In the genomic region with DNA sequence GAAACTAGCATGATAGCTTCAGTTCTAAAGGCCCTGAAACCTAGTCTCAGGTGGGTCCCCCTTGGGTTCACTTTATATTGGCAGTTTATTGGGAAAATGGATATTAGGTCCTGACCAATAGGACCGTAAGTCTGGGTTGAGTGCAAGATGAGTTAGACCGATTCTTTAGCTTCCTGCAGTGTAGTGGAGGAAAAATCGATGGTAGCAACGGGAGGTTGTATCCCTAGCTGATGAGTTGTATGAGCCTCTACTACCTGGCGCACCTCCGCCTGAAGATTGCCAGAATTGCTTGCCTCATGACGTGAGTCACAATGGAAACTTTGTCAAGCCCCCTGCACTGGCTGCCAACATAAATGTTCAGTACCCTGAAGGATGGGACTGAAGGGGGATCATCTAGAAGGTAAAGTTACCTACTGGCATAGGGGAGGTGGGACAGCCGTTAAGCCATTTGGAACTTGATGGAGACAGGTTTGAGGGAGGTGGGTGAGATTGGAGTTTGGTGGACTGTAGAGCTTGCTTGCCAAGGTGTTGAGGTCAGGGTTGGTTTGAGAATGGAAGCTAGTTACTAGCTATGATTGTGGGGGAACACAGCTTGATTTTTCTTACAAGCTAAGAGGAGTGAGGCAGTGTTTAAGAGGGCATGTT, we compare ENCODE assay signal across 7 cellular contexts. TPM values are rescaled to one million over a fixed set of nuclear protein-coding genes. Genes with fewer than 3 reads are reported as not detected.
DNase-seq lines count a peak whose midpoint lies in the region; ATAC-seq and TF ChIP-seq lines count a peak whose summit lies in the region.

No MANE protein-coding gene starts in this region.

- intact Hi-C loops in activated CD8-positive, alpha-beta T cell treated with anti-CD3 and anti-CD28 coated beads for 36 hours (cut with micrococcal nuclease): loop anchor here (5.0 to 10.0 kb wide), 2 partner anchors 95 to 263 kb away; no protein-coding TSS in a partner anchor

- no peak for TF ChIP-seq RAD21 in Ishikawa (IDR thresholded peaks at IDR 0.05; ENCODE audit: low read depth)

- peaks cover 1% of the 10 kb centered on the region for H3K27me3 Mint-ChIP-seq in activated CD8-positive, alpha-beta T cell treated with anti-CD3 and anti-CD28 coated beads for 36 hours

- CTCF ChIA-PET in activated CD8-positive, alpha-beta T cell treated with anti-CD3 and anti-CD28 coated beads for 36 hours (lab: Charles Lee): interaction anchor here (2.7 kb wide), 1 partner anchor 8 kb away, joined by 7 read pairs; no protein-coding TSS in a partner anchor

- peaks cover 33% of the 10 kb centered on the region for H3K4me1 Mint-ChIP-seq in activated CD8-positive, alpha-beta T cell treated with anti-CD3 and anti-CD28 coated beads for 36 hours (ENCODE audit: low read depth)

- peaks cover 82% of the 10 kb centered on the region for H3K36me3 Mint-ChIP-seq in activated CD8-positive, alpha-beta T cell treated with anti-CD3 and anti-CD28 coated beads for 36 hours (ENCODE audit: low read depth)

- peak overlapping the region; percentile 95 for H3K27ac Mint-ChIP-seq in activated CD8-positive, alpha-beta T cell treated with anti-CD3 and anti-CD28 coated beads for 36 hours

- TF ChIP-seq EP300 in Ishikawa (IDR thresholded peaks at IDR 0.05; ENCODE audit: borderline replicate concordance): no peak

- no peak for TF ChIP-seq CTCF in activated CD8-positive, alpha-beta T cell treated with anti-CD3 and anti-CD28 coated beads for 36 hours (IDR thresholded peaks at IDR 0.05)
- no peak for TF ChIP-seq CTCF in fibroblast of villous mesenchyme (IDR thresholded peaks at IDR 0.05; ENCODE audit: insufficient read depth, low read depth, low read length)

- H3K9me3 Mint-ChIP-seq in activated CD8-positive, alpha-beta T cell treated with anti-CD3 and anti-CD28 coated beads for 36 hours: no peaks in the 10 kb centered on the region

- POLR2A ChIA-PET in activated CD8-positive, alpha-beta T cell treated with anti-CD3 and anti-CD28 coated beads for 36 hours (lab: Charles Lee): interaction anchor here (1.0 to 9.9 kb wide), 19 partner anchors 7 to 274 kb away, joined by 3 to 315 read pairs (median 8); partner anchors contain the start of genes ATP5IF1, GMEB1, MED18 and RNU11

- DNase-seq in activated CD8-positive, alpha-beta T cell treated with anti-CD3 and anti-CD28 coated beads for 36 hours: peak; percentile 56
- no peak for DNase-seq in fibroblast of villous mesenchyme (ENCODE audit: low read depth)
- peak; percentile 17 for DNase-seq in stimulated activated CD8-positive, alpha-beta memory T cell treated with anti-CD3 and anti-CD28 coated beads, Interleukin-15, amount 100 ng/mL, for 24 hours (ENCODE audit: low read depth)
- no peak for DNase-seq in AG20443 (ENCODE audit: low spot score)

- H3K4me3 Mint-ChIP-seq in activated CD8-positive, alpha-beta T cell treated with anti-CD3 and anti-CD28 coated beads for 36 hours: peak overlapping the region; percentile 94

- peak overlapping the region; percentile 75 for H3K4me3 ChIP-seq in fibroblast of villous mesenchyme (ENCODE audit: low read depth, low read length)

- no peak for ATAC-seq in activated CD8-positive, alpha-beta T cell treated with anti-CD3 and anti-CD28 coated beads for 36 hours
- ATAC-seq in GM21526 (IDR thresholded peaks at IDR 0.05; ENCODE audit: low FRiP score, unreplicated experiment) (no peak), HG02884 (IDR thresholded peaks at IDR 0.05; ENCODE audit: unreplicated experiment) (no peak)

TF ChIP-seq in Ishikawa, 13 proteins besides CTCF, POLR2A, EP300 and RAD21:
- TF ChIP-seq NFIC (IDR thresholded peaks at IDR 0.05): 0 out of 2 replicates have a peak, but pooled peaks have one; percentile 3
- TF ChIP-seq MAX (IDR thresholded peaks at IDR 0.05): no peak

RNA-seq across cellular contexts. Expression of gene RCC1, which starts 4.0 kb away (rescaled TPM):
- 100 to 1,000 TPM; 108 to 113 TPM for total RNA-seq in activated CD8-positive, alpha-beta T cell treated with anti-CD3 and anti-CD28 coated beads for 36 hours
- 28.0 and 41.9 TPM in 2 replicates for total RNA-seq in fibroblast of villous mesenchyme

RNA-seq across cellular contexts. Expression of gene TRNAU1AP, which starts 43.1 kb away (rescaled TPM):
- 10 to 100 TPM; 42.5 to 47.8 TPM for total RNA-seq in activated CD8-positive, alpha-beta T cell treated with anti-CD3 and anti-CD28 coated beads for 36 hours
- total RNA-seq in fibroblast of villous mesenchyme: 23.8 and 25.0 TPM in 2 replicates

Comparison
In these comparisons a context has a peak if more than half of its experiments do, and no peak if none do; other contexts are left out.
1. DNase-seq: peak in activated CD8-positive, alpha-beta T cell treated with anti-CD3 and anti-CD28 coated beads for 36 hours (single experiment) and stimulated activated CD8-positive, alpha-beta memory T cell treated with anti-CD3 and anti-CD28 coated beads, Interleukin-15, amount 100 ng/mL, for 24 hours (single experiment); none in fibroblast of villous mesenchyme (single experiment) and AG20443 (single experiment).